In the genomic region with DNA sequence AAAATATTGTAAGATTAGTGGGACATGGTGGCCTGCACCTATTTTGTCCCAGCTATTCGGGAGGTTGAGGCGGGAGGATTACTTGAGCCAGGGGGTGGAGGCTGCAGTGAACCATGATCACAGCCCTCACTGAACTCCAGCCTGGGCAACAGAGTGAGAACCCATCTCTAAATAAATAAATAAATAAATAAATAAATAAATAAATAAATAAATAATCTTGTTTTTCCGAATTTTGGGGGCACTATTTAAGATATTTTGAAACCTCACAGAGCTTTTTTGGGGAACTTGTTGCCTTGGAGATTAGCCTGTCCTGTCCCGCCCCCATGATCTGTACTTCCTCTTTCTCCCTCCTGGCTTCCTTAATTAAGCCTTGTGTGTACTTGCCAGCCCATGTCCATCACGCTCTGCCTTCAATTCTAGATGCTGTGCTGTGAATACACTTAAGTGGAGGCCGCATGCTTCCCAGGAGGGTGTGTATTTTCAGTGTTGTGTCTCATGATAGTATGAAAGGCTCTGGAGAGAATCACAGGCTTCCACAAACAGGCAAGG, we compare ENCODE assay signal across 2 cellular contexts.
TF ChIP-seq lines count a peak whose summit lies in the region.

No MANE protein-coding gene starts in this region.

TF ChIP-seq in A549, 52 proteins besides CTCF, POLR2A, EP300 and RAD21 (continued from another document):
- TF ChIP-seq ZC3H11A (IDR thresholded peaks at IDR 0.05), result peak; percentile 91

TF ChIP-seq in endothelial cell of umbilical vein, 7 proteins besides CTCF, POLR2A, EP300 and RAD21:
- no peak for TF ChIP-seq MYC (IDR thresholded peaks at IDR 0.05; ENCODE audit: low read depth, low read length)
- no peak for TF ChIP-seq JUN (IDR thresholded peaks at IDR 0.05; ENCODE audit: borderline replicate concordance, insufficient read depth, insufficient read length, low read depth)
- no peak for TF ChIP-seq GATA2 (IDR thresholded peaks at IDR 0.05; ENCODE audit: insufficient read depth, insufficient read length, low read depth, low read length)
- TF ChIP-seq EZH2 (IDR thresholded peaks at IDR 0.05; ENCODE audit: borderline replicate concordance, low read depth, low read length, severe bottlenecking), result no peak
- no peak for TF ChIP-seq FOS (IDR thresholded peaks at IDR 0.05; ENCODE audit: borderline replicate concordance, insufficient read depth, low read length)
- TF ChIP-seq, protein P1, sequence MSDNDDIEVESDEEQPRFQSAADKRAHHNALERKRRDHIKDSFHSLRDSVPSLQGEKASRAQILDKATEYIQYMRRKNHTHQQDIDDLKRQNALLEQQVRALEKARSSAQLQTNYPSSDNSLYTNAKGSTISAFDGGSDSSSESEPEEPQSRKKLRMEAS (IDR thresholded peaks at IDR 0.05; ENCODE audit: insufficient read depth, insufficient read length), result no peak
- no peak for TF ChIP-seq POLR2AphosphoS5 (IDR thresholded peaks at IDR 0.05; ENCODE audit: insufficient read depth, low read depth, low read length)
TF ChIP-seq in endothelial cell of umbilical vein: peak in this region for 0.
